Comparison of ENCODE assay signal across 18 cellular contexts in genomic region chr7:1076184-1077072, GRCh38. TPM values are rescaled to one million over a fixed set of nuclear protein-coding genes. Genes with fewer than 3 reads are reported as not detected.
DNase-seq lines count a peak whose midpoint lies in the region; FAIRE-seq and TF ChIP-seq lines count a peak whose summit lies in the region.
"Had no signal": no experiment of that assay in that cellular context is flagged by ENCODE, and none has a peak within 500 bp of the region (broad histone marks: within the 10 kb centered on the region; RNA-seq: fewer than 3 reads in every experiment).

No MANE protein-coding gene starts in this region.

- H3K4me1 Mint-ChIP-seq in type B pancreatic cell (ENCODE audit: unreplicated experiment), result peaks cover 18% of the 10 kb centered on the region
- H3K4me1 Mint-ChIP-seq: activated T-helper 17 cell treated with anti-CD3 and anti-CD28 coated beads, Interleukin-2, amount 50 U/mL, for 72 hours had no signal

- H3K4me3 Mint-ChIP-seq in type B pancreatic cell, result no peak overlapping the region
- H3K4me3 Mint-ChIP-seq: activated T-helper 17 cell treated with anti-CD3 and anti-CD28 coated beads, Interleukin-2, amount 50 U/mL, for 72 hours; brain; T-helper 1 cell treated with Interleukin-12 subunit alpha and Interleukin-12 subunit beta and Interleukin-4 antibody, amounts not matched to agents 30 μg/mL and 1 μg/mL, for 36 hours had no signal

- H3K4me3 ChIP-seq in spleen, result peak overlapping the region in 2 of 8 donors; percentile 15 to 42

- no peak for TF ChIP-seq POLR2A in spleen (IDR thresholded peaks at IDR 0.05)

- H3K36me3 Mint-ChIP-seq in type B pancreatic cell, result no peaks in the 10 kb centered on the region
- H3K36me3 Mint-ChIP-seq: brain had no signal

- intact Hi-C loops in spleen (cut with DNase I; ENCODE audit: low total_unique reads), result no loop called here

- no peak for TF ChIP-seq CTCF in spleen (IDR thresholded peaks at IDR 0.05 in 8 of 11, conservative IDR thresholded peaks at IDR 0.05 in 3 of 11)
- TF ChIP-seq CTCF in type B pancreatic cell (conservative IDR thresholded peaks at IDR 0.05), result no peak

- H3K27ac Mint-ChIP-seq in type B pancreatic cell, result no peak overlapping the region
- H3K27ac Mint-ChIP-seq: activated T-helper 17 cell treated with anti-CD3 and anti-CD28 coated beads, Interleukin-2, amount 50 U/mL, for 72 hours; T-helper 1 cell treated with Interleukin-12 subunit alpha and Interleukin-12 subunit beta and Interleukin-4 antibody, amounts not matched to agents 30 μg/mL and 1 μg/mL, for 36 hours had no signal

- H3K4me1 ChIP-seq in spleen, result peaks cover 3 to 56% (median 24%) of the 10 kb centered on the region in 6 donors

- whole genome bisulfite sequencing in spleen, 5 donors, result 60 to 84% (median 68%) methylated on average over 19 to 27 of the region's 27 CpGs

- no peaks in the 10 kb centered on the region for H3K9me3 ChIP-seq in spleen

- no peaks in the 10 kb centered on the region for H3K27me3 ChIP-seq in spleen (replicated peaks in 1 of 7)

- FAIRE-seq in frontal cortex (lab: Jason Lieb, UNC), result no peak
- FAIRE-seq: endometrium, H1 had no signal

- no peaks in the 10 kb centered on the region for H3K9me3 Mint-ChIP-seq in type B pancreatic cell
- H3K9me3 Mint-ChIP-seq: activated T-helper 17 cell treated with anti-CD3 and anti-CD28 coated beads, Interleukin-2, amount 50 U/mL, for 72 hours; brain; T-helper 1 cell treated with Interleukin-12 subunit alpha and Interleukin-12 subunit beta and Interleukin-4 antibody, amounts not matched to agents 30 μg/mL and 1 μg/mL, for 36 hours had no signal

- no peaks in the 10 kb centered on the region for H3K27me3 Mint-ChIP-seq in type B pancreatic cell
- H3K27me3 Mint-ChIP-seq: activated T-helper 17 cell treated with anti-CD3 and anti-CD28 coated beads, Interleukin-2, amount 50 U/mL, for 72 hours had no signal

- no peaks in the 10 kb centered on the region for H3K36me3 ChIP-seq in spleen

- DNase-seq in M059J (ENCODE audit: low read depth), result peak; percentile 24
- DNase-seq in cerebellar cortex (ENCODE audit: low spot score), result peak; percentile 72
- DNase-seq in hepatic stellate cell (ENCODE audit: low spot score), result peak; percentile 85
- no peak for DNase-seq in spleen
- DNase-seq in frontal cortex (ENCODE audit: low spot score in 2 of 2), result no peak
- no peak for DNase-seq in SW 1271 (lab: John Stamatoyannopoulos, UW)
- no peak for DNase-seq in activated CD8-positive, alpha-beta memory T cell treated with anti-CD3 and anti-CD28 coated beads for 24 hours
- no peak for DNase-seq in type B pancreatic cell (ENCODE audit: extremely low spot score, unreplicated experiment)
- DNase-seq: activated CD4-positive, alpha-beta T cell treated with anti-CD3 and anti-CD28 coated beads for 48 hours; EL; stimulated activated CD4-positive, alpha-beta T cell treated with anti-CD3 and anti-CD28 coated beads, Interleukin-4, amount 100 ng/mL, for 24 hours; stimulated activated naive CD8-positive, alpha-beta T cell treated with anti-CD3 and anti-CD28 coated beads, Interleukin-15, Interleukin-2, amounts not matched to agents 100 U/mL and 50 U/mL, for 24 hours had no signal

- H3K27ac ChIP-seq in spleen, result peak overlapping the region; percentile 51 to 91 (median 81)
- H3K27ac ChIP-seq: C4-2B had no signal

RNA-seq across cellular contexts. Expression of gene GPER1, which starts 11.5 kb away (rescaled TPM):
- 0.22 and 0.25 TPM in 2 replicates for total RNA-seq in M059J (2014; rRNA removed; shearing (Covaris generic))
- total RNA-seq in spleen, result 10 to 100 TPM in 1 of 7 donors, 1 to 10 TPM in 6; 3.0 to 14.2 (median 6.1) TPM
- 1 to 10 TPM; 3.7 to 6.4 (median 3.9) TPM for polyA plus RNA-seq in spleen
- 1.6 TPM for total RNA-seq in frontal cortex
- 2.5 and 5.0 TPM in 2 replicates for total RNA-seq in type B pancreatic cell (ENCODE audit: low replicate concordance)

RNA-seq across cellular contexts. Expression of gene GPR146, which starts 32.1 kb away (rescaled TPM):
- total RNA-seq in M059J (2014; rRNA removed; shearing (Covaris generic)), result 1.8 and 4.9 TPM in 2 replicates
- 10 to 100 TPM in 5 of 7 donors, 1 to 10 TPM in 2; 7.1 to 19.2 (median 13.3) TPM for total RNA-seq in spleen
- polyA plus RNA-seq in spleen, result 1 to 10 TPM; 3.9 to 7.3 (median 5.0) TPM
- 0.82 TPM for total RNA-seq in frontal cortex
- 1.2 TPM in 2 replicates for total RNA-seq in type B pancreatic cell (ENCODE audit: low replicate concordance)

Comparison
In these comparisons a context has a peak if more than half of its experiments do, and no peak if none do; other contexts are left out.
1. DNase-seq: peak in M059J (single experiment), cerebellar cortex (single experiment) and hepatic stellate cell (single experiment); none in spleen (single experiment), frontal cortex (0 of 2), SW 1271 (0 of 2), activated CD8-positive, alpha-beta memory T cell treated with anti-CD3 and anti-CD28 coated beads for 24 hours (single experiment) and type B pancreatic cell (single experiment).